Comparison of ENCODE assay signal across 8 cellular contexts in the genomic region with DNA sequence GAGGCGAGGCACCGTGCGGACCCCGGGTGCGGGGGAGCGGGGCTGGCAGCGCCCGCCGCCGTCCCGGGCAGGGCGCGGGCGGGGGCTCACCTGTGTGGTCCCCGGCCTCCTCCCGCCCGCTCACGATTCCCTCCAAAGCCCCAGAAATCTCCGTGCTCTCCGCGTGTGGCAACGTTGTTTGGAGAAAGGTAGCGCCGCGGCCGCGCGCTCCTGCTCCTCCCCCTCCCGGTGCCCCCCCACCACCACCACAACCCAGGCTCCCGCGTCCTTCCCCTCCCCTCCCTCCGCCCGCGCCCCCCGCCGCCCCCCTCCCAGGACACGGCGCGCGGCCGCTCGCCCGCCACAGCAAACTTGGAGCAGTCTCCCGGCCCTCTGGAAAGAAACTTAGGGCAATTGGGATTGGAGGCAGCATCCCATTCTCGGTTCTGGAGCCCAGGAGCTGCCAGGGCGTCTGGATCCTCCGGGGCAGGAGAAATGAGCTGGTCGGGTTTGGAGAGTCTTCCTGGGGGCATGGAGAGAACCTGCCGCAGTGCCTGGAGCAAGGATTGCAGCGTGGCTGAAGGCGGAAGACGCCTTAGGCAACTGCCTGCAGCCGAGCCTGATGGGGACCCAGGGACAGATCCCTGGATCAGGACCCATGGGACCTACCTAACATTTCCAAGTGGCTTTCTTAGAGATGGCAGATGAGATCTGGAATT.
DNase-seq lines count a peak whose midpoint lies in the region; ATAC-seq and TF ChIP-seq lines count a peak whose summit lies in the region.

No MANE protein-coding gene starts in this region.

- H3K27me3 ChIP-seq in iPS DF 6.9 (ENCODE audit: control insufficient read depth, insufficient read depth, low read length), result peaks cover 5% of the 10 kb centered on the region; the same call in 1 of the 2 replicates

- TF ChIP-seq CTCF in astrocyte of the spinal cord (IDR thresholded peaks at IDR 0.05; ENCODE audit: low read depth, low read length), result no peak

- peak overlapping the region; percentile 94 for H3K27ac ChIP-seq in SK-N-MC
- no peak overlapping the region for H3K27ac ChIP-seq in iPS DF 6.9 (ENCODE audit: low read length)

- in situ Hi-C loops in KBM-7 (cut with MboI; ENCODE audit: low pct_unique_long_range_greater_than_20kb, low sequenced_read_pairs), result loop anchor here (25.0 kb wide), 1 partner anchor 353 kb away; no protein-coding TSS in a partner anchor
- in situ Hi-C loops in astrocyte of the spinal cord (cut with HindIII; ENCODE audit: low sequenced_read_pairs), result loop anchor here (25.0 kb wide), 1 partner anchor 353 kb away; no protein-coding TSS in a partner anchor

- peak overlapping the region; percentile 79 for H3K4me3 ChIP-seq in SK-N-MC
- H3K4me3 ChIP-seq in astrocyte of the spinal cord (ENCODE audit: low read depth, low read length), result peak overlapping the region; percentile 90
- peak overlapping the region; percentile 64; the same call in 1 of the 2 replicates for H3K4me3 ChIP-seq in iPS DF 6.9 (ENCODE audit: low read length)

- no CpG with 5 or more reads among the region's 53 CpGs for WGBS in iPS DF 6.9 (ENCODE audit: insufficient coverage, insufficient read length)

- no peaks in the 10 kb centered on the region for H3K36me3 ChIP-seq in SK-N-MC (ENCODE audit: insufficient read depth, low read length)
- no peaks in the 10 kb centered on the region for H3K36me3 ChIP-seq in iPS DF 6.9 (ENCODE audit: control insufficient read depth, insufficient read depth, low read length)

- H3K9me3 ChIP-seq in SK-N-MC (ENCODE audit: low read depth, low read length) (no peaks in the 10 kb centered on the region), iPS DF 6.9 (ENCODE audit: control insufficient read depth, insufficient read depth, low read length) (no peaks in the 10 kb centered on the region)

- H3K4me1 ChIP-seq in iPS DF 6.9 (ENCODE audit: control insufficient read depth, insufficient read depth, low read length), result no peaks in the 10 kb centered on the region; the same call in 1 of the 2 replicates

- DNase-seq in DMS53 treated with DMSO at 0.1 percent for 48 hours (lab: John Stamatoyannopoulos, UW; ENCODE audit: unreplicated experiment) (peak; percentile 68), KBM-7 (peak; percentile 66), SK-N-MC (ENCODE audit: low read depth, low spot score) (no peak), astrocyte of the spinal cord (ENCODE audit: low read depth, low spot score) (peak; percentile 63), iPS DF 6.9 (ENCODE audit: low read depth, low spot score) (no peak), retina (peak; percentile 89), amniotic stem cell (lab: John Stamatoyannopoulos, UW) (no peak)

- no peak for ATAC-seq in HG03039 (IDR thresholded peaks at IDR 0.05; ENCODE audit: unreplicated experiment)

- peak overlapping the region; percentile 79 for H3K9ac ChIP-seq in SK-N-MC (ENCODE audit: insufficient read length)

Comparison
In these comparisons a context has a peak if more than half of its experiments do, and no peak if none do; other contexts are left out.
1. DNase-seq: peak in DMS53 treated with DMSO at 0.1 percent for 48 hours (single experiment), KBM-7 (single experiment), astrocyte of the spinal cord (single experiment) and retina (single experiment); none in SK-N-MC (single experiment), iPS DF 6.9 (single experiment) and amniotic stem cell (single experiment).
2. Peak in every context shown above with its lines, with median percentiles within 50 percentile points of each other: H3K4me3 ChIP-seq.